8 cellular contexts compared by ENCODE assay signal in genomic region chr19:3146677-3147100, GRCh38. TPM values are rescaled to one million over a fixed set of nuclear protein-coding genes. Genes with fewer than 3 reads are reported as not detected.
A peak's percentile ranks its signal among the peaks of the same experiment; 100 is the strongest.
DNase-seq lines count a peak whose midpoint lies in the region; ATAC-seq and TF ChIP-seq lines count a peak whose summit lies in the region.

No MANE protein-coding gene starts in this region.

- no peaks in the 10 kb centered on the region for H3K36me3 Mint-ChIP-seq in natural killer cell treated with Interleukin-12 subunit alpha and Interleukin-12 subunit beta and Interleukin-15 and Interleukin-18, amount 100 ng/mL, for 72 hours

- H3K36me3 ChIP-seq in brain microvascular endothelial cell (replicated peaks) (no peaks in the 10 kb centered on the region), uterus (no peaks in the 10 kb centered on the region)

- H3K9me3 ChIP-seq in uterus = no peaks in the 10 kb centered on the region

- no peaks in the 10 kb centered on the region for H3K9me3 Mint-ChIP-seq in natural killer cell treated with Interleukin-12 subunit alpha and Interleukin-12 subunit beta and Interleukin-15 and Interleukin-18, amount 100 ng/mL, for 72 hours

- H3K27me3 Mint-ChIP-seq in natural killer cell treated with Interleukin-12 subunit alpha and Interleukin-12 subunit beta and Interleukin-15 and Interleukin-18, amount 100 ng/mL, for 72 hours = no peaks in the 10 kb centered on the region

- in situ Hi-C loops in brain microvascular endothelial cell (cut with HindIII; ENCODE audit: low pct_ligation_motif_present, low sequenced_read_pairs) = no loop called here
- in situ Hi-C loops in G401 (cut with HindIII; ENCODE audit: low sequenced_read_pairs) = no loop called here

- no peak overlapping the region for H3K4me3 Mint-ChIP-seq in natural killer cell treated with Interleukin-12 subunit alpha and Interleukin-12 subunit beta and Interleukin-15 and Interleukin-18, amount 100 ng/mL, for 72 hours

- DNase-seq in UCSD-AML1 (lab: John Stamatoyannopoulos, UW; ENCODE audit: unreplicated experiment) (peak; percentile 71), brain microvascular endothelial cell (no peak), uterus (no peak), G401 (ENCODE audit: low spot score) (no peak)
- DNase-seq in natural killer cell treated with Interleukin-12 subunit alpha and Interleukin-12 subunit beta and Interleukin-15 and Interleukin-18, amount 100 ng/mL, for 72 hours (ENCODE audit: low spot score) = peak; percentile 70

- H3K27ac ChIP-seq in brain microvascular endothelial cell (no peak overlapping the region), uterus (no peak overlapping the region)

- peak overlapping the region in 1 of 2 donors; percentile 56 for H3K27ac Mint-ChIP-seq in natural killer cell treated with Interleukin-12 subunit alpha and Interleukin-12 subunit beta and Interleukin-15 and Interleukin-18, amount 100 ng/mL, for 72 hours

- no peaks in the 10 kb centered on the region for H3K4me1 ChIP-seq in uterus

- TF ChIP-seq CTCF in GM12872 (IDR thresholded peaks at IDR 0.05; ENCODE audit: insufficient read depth, low read depth, low read length) (peak; percentile 97), brain microvascular endothelial cell (IDR thresholded peaks at IDR 0.05; ENCODE audit: low read depth, low read length, missing control alignments) (peak; percentile 92), uterus (IDR thresholded peaks at IDR 0.05) (peak; percentile 17 to 46 (median 36))

- TF ChIP-seq POLR2A in uterus (IDR thresholded peaks at IDR 0.05) = no peak

- no peak overlapping the region for H3K4me3 ChIP-seq in brain microvascular endothelial cell (ENCODE audit: low read depth, low read length)
- H3K4me3 ChIP-seq in uterus = no peak overlapping the region

- peaks cover 25 to 26% of the 10 kb centered on the region in 2 donors for H3K4me1 Mint-ChIP-seq in natural killer cell treated with Interleukin-12 subunit alpha and Interleukin-12 subunit beta and Interleukin-15 and Interleukin-18, amount 100 ng/mL, for 72 hours (ENCODE audit: low read depth in 2 of 2)

- H3K27me3 ChIP-seq in brain microvascular endothelial cell (replicated peaks) (no peaks in the 10 kb centered on the region), uterus (no peaks in the 10 kb centered on the region)

- intact Hi-C loops in uterus (cut with DNase I; ENCODE audit: low total_unique reads) = no loop called here

- ATAC-seq in natural killer cell treated with Interleukin-12 subunit alpha and Interleukin-12 subunit beta and Interleukin-15 and Interleukin-18, amount 100 ng/mL, for 72 hours = peak; percentile 59 to 76
- ATAC-seq in GM18517 (IDR thresholded peaks at IDR 0.05; ENCODE audit: unreplicated experiment) (no peak), GM21576 (IDR thresholded peaks at IDR 0.05; ENCODE audit: unreplicated experiment) (no peak)

RNA-seq across cellular contexts. Expression of gene GNA15, which starts 10.9 kb away (rescaled TPM):
- total RNA-seq in natural killer cell treated with Interleukin-12 subunit alpha and Interleukin-12 subunit beta and Interleukin-15 and Interleukin-18, amount 100 ng/mL, for 72 hours = 10 to 100 TPM; 22.2 to 33.3 TPM
- 1 to 10 TPM; 1.2 to 7.2 (median 2.9) TPM for total RNA-seq in uterus
- total RNA-seq in G401 (2014; rRNA removed; shearing (Covaris generic)) = 2.8 and 3.7 TPM in 2 replicates

RNA-seq across cellular contexts. Expression of gene S1PR4, which starts 31.9 kb away (rescaled TPM):
- 10 to 100 TPM; 33.5 to 47.0 TPM for total RNA-seq in natural killer cell treated with Interleukin-12 subunit alpha and Interleukin-12 subunit beta and Interleukin-15 and Interleukin-18, amount 100 ng/mL, for 72 hours
- 1 to 10 TPM in 2 of 4 donors, not detected in 2; 1.3 to 2.0 TPM for total RNA-seq in uterus
- not detected in 2 replicates for total RNA-seq in G401 (2014; rRNA removed; shearing (Covaris generic))

RNA-seq across cellular contexts. Expression of gene NCLN, which starts 39.0 kb away (rescaled TPM):
- 100 to 1,000 TPM in 1 of 2 donors, 10 to 100 TPM in 1; 84.4 to 196 TPM for total RNA-seq in natural killer cell treated with Interleukin-12 subunit alpha and Interleukin-12 subunit beta and Interleukin-15 and Interleukin-18, amount 100 ng/mL, for 72 hours
- 10 to 100 TPM; 19.2 to 37.3 (median 28.2) TPM for total RNA-seq in uterus
- total RNA-seq in G401 (2014; rRNA removed; shearing (Covaris generic)) = 77.5 and 82.5 TPM in 2 replicates

RNA-seq across cellular contexts. Expression of gene GNA11, which starts 52.5 kb away (rescaled TPM):
- 1 to 10 TPM in 1 of 2 donors, under 1 TPM in 1; 1.00 to 1.3 TPM for total RNA-seq in natural killer cell treated with Interleukin-12 subunit alpha and Interleukin-12 subunit beta and Interleukin-15 and Interleukin-18, amount 100 ng/mL, for 72 hours
- 10 to 100 TPM in 3 of 4 donors, 1 to 10 TPM in 1; 8.5 to 71.8 (median 27.7) TPM for total RNA-seq in uterus
- 42.9 and 44.0 TPM in 2 replicates for total RNA-seq in G401 (2014; rRNA removed; shearing (Covaris generic))

Comparison
In these comparisons a context has a peak if more than half of its experiments do, and no peak if none do; other contexts are left out.
1. CTCF ChIP-seq: peak in every context shown above with its lines; median percentile 97 in GM12872; 92 in brain microvascular endothelial cell; 36 in uterus.
2. DNase-seq: peak in UCSD-AML1 (single experiment) and natural killer cell treated with Interleukin-12 subunit alpha and Interleukin-12 subunit beta and Interleukin-15 and Interleukin-18, amount 100 ng/mL, for 72 hours (single experiment); none in brain microvascular endothelial cell (single experiment), uterus (0 of 2) and G401 (single experiment).
3. ATAC-seq: peak in natural killer cell treated with Interleukin-12 subunit alpha and Interleukin-12 subunit beta and Interleukin-15 and Interleukin-18, amount 100 ng/mL, for 72 hours (2 of 2); none in GM18517 (single experiment) and GM21576 (single experiment).
4. RNA of gene S1PR4, which starts 31.9 kb away (total RNA-seq): 33.5 to 47.0 TPM in natural killer cell treated with Interleukin-12 subunit alpha and Interleukin-12 subunit beta and Interleukin-15 and Interleukin-18, amount 100 ng/mL, for 72 hours; 1.3 to 2.0 TPM in uterus and not detected in G401; every median in the first group is over 10 times any median in the second.